Comparison of ENCODE assay signal across 17 cellular contexts in the genomic region with DNA sequence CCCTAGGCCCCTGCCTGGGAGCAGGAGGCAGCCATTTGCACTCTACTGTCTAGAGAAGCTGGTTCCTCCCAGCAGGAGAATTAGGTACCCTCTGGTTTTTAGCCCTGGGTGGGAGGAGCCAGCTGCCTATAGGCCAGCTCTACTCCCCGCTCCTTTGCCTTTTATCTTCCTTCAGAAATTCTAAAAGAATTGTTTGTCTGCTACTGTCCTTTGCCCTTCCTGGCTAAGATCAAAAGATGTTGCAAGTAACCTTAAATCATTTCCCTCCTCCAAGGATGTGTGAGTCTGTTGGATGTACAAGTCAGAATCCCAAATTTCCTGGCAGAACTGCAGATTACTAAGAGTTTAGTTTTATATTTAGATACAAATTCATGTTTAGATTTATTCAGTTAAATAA. TPM values are rescaled to one million over a fixed set of nuclear protein-coding genes. Genes with fewer than 3 reads are reported as not detected.
DNase-seq lines count a peak whose midpoint lies in the region; ATAC-seq and TF ChIP-seq lines count a peak whose summit lies in the region.
"Had no signal": no experiment of that assay in that cellular context is flagged by ENCODE, and none has a peak within 500 bp of the region (broad histone marks: within the 10 kb centered on the region; RNA-seq: fewer than 3 reads in every experiment).

No MANE protein-coding gene starts in this region.

- H3K27me3 ChIP-seq in HCT116 (ENCODE audit: insufficient read depth, low read length) (no peaks in the 10 kb centered on the region), trophoblast cell (ENCODE audit: insufficient read depth, low read length) (no peaks in the 10 kb centered on the region)
- H3K27me3 ChIP-seq: breast epithelium, transverse colon had no signal

- peak overlapping the region; percentile 69 for H3K18ac ChIP-seq in trophoblast cell (ENCODE audit: low read length)

- H2AFZ ChIP-seq in HCT116 (ENCODE audit: low read depth, low read length, poor library complexity, severe bottlenecking) (no peak overlapping the region), trophoblast cell (ENCODE audit: insufficient read depth, low read length, poor library complexity) (peak overlapping the region; percentile 5)

- peaks cover 44% of the 10 kb centered on the region for H3K36me3 Mint-ChIP-seq in activated CD4-positive, alpha-beta T cell treated with anti-CD3 and anti-CD28 coated beads, Interleukin-2, amount 10 ng/mL, durations not matched to agents 7 days and 5 days (ENCODE audit: low read depth)
- H3K36me3 Mint-ChIP-seq in activated CD4-positive, alpha-beta T cell treated with anti-CD3 and anti-CD28 coated beads, Interleukin-2, amount 10 ng/mL, durations not matched to agents 24 days and 14 days (ENCODE audit: low read depth) = peaks cover 43% of the 10 kb centered on the region
- peaks cover 32% of the 10 kb centered on the region for H3K36me3 Mint-ChIP-seq in endothelial cell (ENCODE audit: low read depth, unreplicated experiment)
- H3K36me3 Mint-ChIP-seq in activated CD8-positive, alpha-beta memory T cell treated with anti-CD3 and anti-CD28 coated beads, Interleukin-2, amount 10 ng/mL, durations not matched to agents 7 days and 5 days = peaks cover 37% of the 10 kb centered on the region

- TF ChIP-seq CTCF in HCT116 (IDR thresholded peaks at IDR 0.05 in 2 of 3, conservative IDR thresholded peaks at IDR 0.05 in 1 of 3; ENCODE audit: borderline replicate concordance in 1 of 3, insufficient read depth in 1 of 3, low read depth in 2 of 3, low read length in 2 of 3) (no peak), endothelial cell (IDR thresholded peaks at IDR 0.05; ENCODE audit: unreplicated experiment) (no peak)

- no peak overlapping the region for H3K9ac ChIP-seq in HCT116 (ENCODE audit: low read length)
- H3K9ac ChIP-seq in trophoblast cell (ENCODE audit: low read length) = no peak overlapping the region

- H3K4me1 ChIP-seq in HCT116 (ENCODE audit: control insufficient read depth in 1 of 2, insufficient read depth in 2 of 2, low read length in 2 of 2) (peaks cover 76 to 88% of the 10 kb centered on the region in 2 experiments), trophoblast cell (ENCODE audit: control insufficient read depth in 1 of 2, insufficient read depth in 2 of 2, low read length in 2 of 2) (peaks cover 61 to 63% of the 10 kb centered on the region in 2 experiments)

- peaks cover 64% of the 10 kb centered on the region for H3K4me1 Mint-ChIP-seq in activated CD4-positive, alpha-beta T cell treated with anti-CD3 and anti-CD28 coated beads, Interleukin-2, amount 10 ng/mL, durations not matched to agents 7 days and 5 days
- H3K4me1 Mint-ChIP-seq in activated CD4-positive, alpha-beta T cell treated with anti-CD3 and anti-CD28 coated beads, Interleukin-2, amount 10 ng/mL, durations not matched to agents 24 days and 14 days = peaks cover 58% of the 10 kb centered on the region
- H3K4me1 Mint-ChIP-seq in endothelial cell (ENCODE audit: unreplicated experiment) = peaks cover 71% of the 10 kb centered on the region
- H3K4me1 Mint-ChIP-seq in activated CD8-positive, alpha-beta memory T cell treated with anti-CD3 and anti-CD28 coated beads, Interleukin-2, amount 10 ng/mL, durations not matched to agents 7 days and 5 days = peaks cover 54% of the 10 kb centered on the region

- H3K36me3 ChIP-seq in HCT116 (ENCODE audit: control insufficient read depth in 1 of 2, insufficient read depth in 2 of 2, low read length in 2 of 2) = peaks cover 3 to 17% of the 10 kb centered on the region in 2 experiments; a peak in 2 of 4 replicates
- peaks cover 25 to 28% of the 10 kb centered on the region in 2 experiments for H3K36me3 ChIP-seq in trophoblast cell (ENCODE audit: control insufficient read depth in 1 of 2, insufficient read depth in 2 of 2, low read length in 2 of 2)

- peak overlapping the region; percentile 91 for H4K8ac ChIP-seq in trophoblast cell (ENCODE audit: low read depth, low read length)

- H3K4me2 ChIP-seq in HCT116 (ENCODE audit: low read length) (peak overlapping the region; percentile 81), trophoblast cell (ENCODE audit: low read length) (no peak overlapping the region)

- H2AK5ac ChIP-seq in trophoblast cell (ENCODE audit: low read length) = peak overlapping the region; percentile 100

- ATAC-seq in HCT116 = no peak
- ATAC-seq in HG03097 (IDR thresholded peaks at IDR 0.05; ENCODE audit: low FRiP score, unreplicated experiment) = no peak
- no peak for ATAC-seq in GM19463 (IDR thresholded peaks at IDR 0.05; ENCODE audit: unreplicated experiment)
- ATAC-seq in activated CD8-positive, alpha-beta memory T cell treated with anti-CD3 and anti-CD28 coated beads, Interleukin-2, amount 10 ng/mL, durations not matched to agents 7 days and 5 days = no peak
- ATAC-seq: activated T-helper 17 cell treated with anti-CD3 and anti-CD28 coated beads, Interleukin-2, amount 50 U/mL, for 72 hours; mucosa of descending colon; Panc1; T-helper 17 cell had no signal

- H2BK120ac ChIP-seq in trophoblast cell (ENCODE audit: insufficient read depth, low read length, poor library complexity) = peak overlapping the region; percentile 99

- H3K4me3 ChIP-seq in HCT116 (replicated peaks in 1 of 2; ENCODE audit: low read depth in 1 of 2, low read length in 2 of 2) = no peak overlapping the region
- no peak overlapping the region for H3K4me3 ChIP-seq in trophoblast cell (ENCODE audit: low read depth, low read length)
- H3K4me3 ChIP-seq: breast epithelium, mucosa of descending colon, transverse colon had no signal

- H3K27me3 Mint-ChIP-seq in activated CD4-positive, alpha-beta T cell treated with anti-CD3 and anti-CD28 coated beads, Interleukin-2, amount 10 ng/mL, durations not matched to agents 7 days and 5 days = no peaks in the 10 kb centered on the region
- H3K27me3 Mint-ChIP-seq in activated CD4-positive, alpha-beta T cell treated with anti-CD3 and anti-CD28 coated beads, Interleukin-2, amount 10 ng/mL, durations not matched to agents 24 days and 14 days = no peaks in the 10 kb centered on the region
- H3K27me3 Mint-ChIP-seq in endothelial cell (ENCODE audit: unreplicated experiment) = peaks cover 2% of the 10 kb centered on the region
- H3K27me3 Mint-ChIP-seq in activated CD8-positive, alpha-beta memory T cell treated with anti-CD3 and anti-CD28 coated beads, Interleukin-2, amount 10 ng/mL, durations not matched to agents 7 days and 5 days = no peaks in the 10 kb centered on the region
- H3K27me3 Mint-ChIP-seq: activated T-helper 17 cell treated with anti-CD3 and anti-CD28 coated beads, Interleukin-2, amount 50 U/mL, for 72 hours; T-helper 17 cell had no signal

- POLR2A ChIA-PET in activated CD4-positive, alpha-beta T cell treated with anti-CD3 and anti-CD28 coated beads, Interleukin-2, amount 10 ng/mL, durations not matched to agents 7 days and 5 days (lab: Charles Lee) = no interaction called here
- POLR2A ChIA-PET in HCT116 (lab: Charles Lee) = no interaction called here

- TF ChIP-seq POLR2A in HCT116 (IDR thresholded peaks at IDR 0.05; ENCODE audit: borderline replicate concordance, extremely low read depth, insufficient read depth, insufficient read length) = no peak

- RAD21 ChIA-PET in HCT116 (lab: Charles Lee; ENCODE audit: low non-redundant PET in 1 of 2, low total read pairs in 2 of 2, uncharacterized antibody in 2 of 2, unreplicated experiment in 2 of 2) = no interaction called here

- intact Hi-C loops in activated CD4-positive, alpha-beta T cell treated with anti-CD3 and anti-CD28 coated beads, Interleukin-2, amount 10 ng/mL, durations not matched to agents 24 days and 14 days (cut with micrococcal nuclease) = no loop called here
- intact Hi-C loops in HCT116 (cut with micrococcal nuclease) = loop anchor here (10.0 kb wide), 1 partner anchor 253 kb away; no protein-coding TSS in a partner anchor

- no peak overlapping the region for H3K23ac ChIP-seq in trophoblast cell (ENCODE audit: low read length)

- BruUV-seq in HCT116 (replicated peaks; lab: Mats Ljungman, UMichigan) = no TSS peak

- H3K14ac ChIP-seq in trophoblast cell (ENCODE audit: low read length) = peak overlapping the region; percentile 99

- no peak overlapping the region for H3K4ac ChIP-seq in trophoblast cell (ENCODE audit: low read depth, low read length)

- H2BK5ac ChIP-seq in trophoblast cell (ENCODE audit: low read depth, low read length, poor library complexity) = peak overlapping the region; percentile 94

- no peak for TF ChIP-seq RAD21 in HCT116 (IDR thresholded peaks at IDR 0.05; ENCODE audit: low read depth)

- H3K27ac Mint-ChIP-seq in activated CD4-positive, alpha-beta T cell treated with anti-CD3 and anti-CD28 coated beads, Interleukin-2, amount 10 ng/mL, durations not matched to agents 7 days and 5 days = peak overlapping the region; percentile 44
- H3K27ac Mint-ChIP-seq in activated CD4-positive, alpha-beta T cell treated with anti-CD3 and anti-CD28 coated beads, Interleukin-2, amount 10 ng/mL, durations not matched to agents 24 days and 14 days = no peak overlapping the region
- peak overlapping the region; percentile 57 for H3K27ac Mint-ChIP-seq in endothelial cell (ENCODE audit: unreplicated experiment)
- no peak overlapping the region for H3K27ac Mint-ChIP-seq in activated CD8-positive, alpha-beta memory T cell treated with anti-CD3 and anti-CD28 coated beads, Interleukin-2, amount 10 ng/mL, durations not matched to agents 7 days and 5 days
- H3K27ac Mint-ChIP-seq: activated T-helper 17 cell treated with anti-CD3 and anti-CD28 coated beads, Interleukin-2, amount 50 U/mL, for 72 hours had no signal

- H3K27ac ChIP-seq in HCT116 (ENCODE audit: low read depth, low read length) (peak overlapping the region; percentile 90), trophoblast cell (ENCODE audit: low read depth, low read length) (peak overlapping the region; percentile 93)
- H3K27ac ChIP-seq: transverse colon had no signal

- WGBS in trophoblast cell (ENCODE audit: extremely low coverage, insufficient coverage, insufficient read length) = no CpG with 5 or more reads among the region's 1 CpG

- H3K4me3 Mint-ChIP-seq in activated CD4-positive, alpha-beta T cell treated with anti-CD3 and anti-CD28 coated beads, Interleukin-2, amount 10 ng/mL, durations not matched to agents 7 days and 5 days = no peak overlapping the region
- no peak overlapping the region for H3K4me3 Mint-ChIP-seq in activated CD4-positive, alpha-beta T cell treated with anti-CD3 and anti-CD28 coated beads, Interleukin-2, amount 10 ng/mL, durations not matched to agents 24 days and 14 days
- H3K4me3 Mint-ChIP-seq in endothelial cell (ENCODE audit: unreplicated experiment) = peak overlapping the region; percentile 61
- H3K4me3 Mint-ChIP-seq in activated CD8-positive, alpha-beta memory T cell treated with anti-CD3 and anti-CD28 coated beads, Interleukin-2, amount 10 ng/mL, durations not matched to agents 7 days and 5 days = no peak overlapping the region
- H3K4me3 Mint-ChIP-seq: activated T-helper 17 cell treated with anti-CD3 and anti-CD28 coated beads, Interleukin-2, amount 50 U/mL, for 72 hours; T-helper 17 cell had no signal

- H4K91ac ChIP-seq in trophoblast cell (ENCODE audit: low read depth, low read length) = peak overlapping the region; percentile 96

- no peaks in the 10 kb centered on the region for H3K9me2 ChIP-seq in HCT116 (ENCODE audit: insufficient read depth)

- no peak overlapping the region for H4K12ac ChIP-seq in trophoblast cell (ENCODE audit: low read depth, low read length)

- no peaks in the 10 kb centered on the region for H4K20me1 ChIP-seq in HCT116 (ENCODE audit: insufficient read depth)

- no peaks in the 10 kb centered on the region for H3K9me3 ChIP-seq in HCT116 (ENCODE audit: control insufficient read depth in 1 of 2, insufficient read depth in 1 of 2, low read depth in 1 of 2, low read length in 2 of 2)
- peaks cover 1% of the 10 kb centered on the region for H3K9me3 ChIP-seq in trophoblast cell (ENCODE audit: insufficient read depth, low read depth, low read length)
- H3K9me3 ChIP-seq: breast epithelium, mucosa of descending colon, transverse colon had no signal

- DNase-seq in activated CD4-positive, alpha-beta T cell treated with anti-CD3 and anti-CD28 coated beads, Interleukin-2, amount 10 ng/mL, durations not matched to agents 7 days and 5 days = no peak
- no peak for DNase-seq in activated CD4-positive, alpha-beta T cell treated with anti-CD3 and anti-CD28 coated beads, Interleukin-2, amount 10 ng/mL, durations not matched to agents 24 days and 14 days
- DNase-seq in HCT116 (ENCODE audit: low read depth, low spot score) (no peak), endothelial cell (ENCODE audit: low spot score) (no peak), trophoblast cell (no peak)
- no peak for DNase-seq in activated CD8-positive, alpha-beta memory T cell treated with anti-CD3 and anti-CD28 coated beads, Interleukin-2, amount 10 ng/mL, durations not matched to agents 7 days and 5 days
- DNase-seq: activated CD4-positive, alpha-beta T cell treated with anti-CD3 and anti-CD28 coated beads for 48 hours; mucosa of descending colon; NCI-H1694 treated with DMSO at 0.1 percent for 48 hours; T-helper 17 cell; transverse colon had no signal

- CTCF ChIA-PET in activated CD4-positive, alpha-beta T cell treated with anti-CD3 and anti-CD28 coated beads, Interleukin-2, amount 10 ng/mL, durations not matched to agents 7 days and 5 days (lab: Charles Lee) = interaction anchor here (0.7 kb wide), 1 partner anchor 39 kb away, joined by 3 read pairs; no protein-coding TSS in a partner anchor
- CTCF ChIA-PET in HCT116 (lab: Charles Lee) = interaction anchor here (1.4 kb wide), 1 partner anchor 34 kb away, joined by 3 read pairs; no protein-coding TSS in a partner anchor
- CTCF ChIA-PET in activated CD8-positive, alpha-beta memory T cell treated with anti-CD3 and anti-CD28 coated beads, Interleukin-2, amount 10 ng/mL, durations not matched to agents 7 days and 5 days (lab: Charles Lee) = interaction anchor here (0.8 to 20.7 kb wide), 5 partner anchors 14 to 363 kb away, joined by 3 to 579 read pairs (median 4); partner anchors contain the start of gene TSPAN14

- H2BK12ac ChIP-seq in trophoblast cell (ENCODE audit: low read length) = peak overlapping the region; percentile 93

- peaks cover 53% of the 10 kb centered on the region for H3K79me2 ChIP-seq in HCT116 (ENCODE audit: insufficient read depth, low read length)
- H3K79me2 ChIP-seq in trophoblast cell (ENCODE audit: control insufficient read depth, insufficient read depth, low read length, poor library complexity) = peaks cover 30% of the 10 kb centered on the region

- H3K9me3 Mint-ChIP-seq in activated CD4-positive, alpha-beta T cell treated with anti-CD3 and anti-CD28 coated beads, Interleukin-2, amount 10 ng/mL, durations not matched to agents 7 days and 5 days = no peaks in the 10 kb centered on the region
- H3K9me3 Mint-ChIP-seq in activated CD4-positive, alpha-beta T cell treated with anti-CD3 and anti-CD28 coated beads, Interleukin-2, amount 10 ng/mL, durations not matched to agents 24 days and 14 days = no peaks in the 10 kb centered on the region
- H3K9me3 Mint-ChIP-seq in endothelial cell (ENCODE audit: unreplicated experiment) = no peaks in the 10 kb centered on the region
- no peaks in the 10 kb centered on the region for H3K9me3 Mint-ChIP-seq in activated CD8-positive, alpha-beta memory T cell treated with anti-CD3 and anti-CD28 coated beads, Interleukin-2, amount 10 ng/mL, durations not matched to agents 7 days and 5 days (ENCODE audit: low read depth)
- H3K9me3 Mint-ChIP-seq: activated T-helper 17 cell treated with anti-CD3 and anti-CD28 coated beads, Interleukin-2, amount 50 U/mL, for 72 hours had no signal

- peaks cover 54% of the 10 kb centered on the region for H3K79me1 ChIP-seq in trophoblast cell (ENCODE audit: low read length)

RNA-seq across cellular contexts. Expression of gene SH2D4B, which starts 30.2 kb away (rescaled TPM):
- total RNA-seq in activated CD4-positive, alpha-beta T cell treated with anti-CD3 and anti-CD28 coated beads, Interleukin-2, amount 10 ng/mL, durations not matched to agents 7 days and 5 days = under 1 TPM; 0.07 to 0.10 TPM
- 0.19 and 0.23 TPM in 2 replicates for total RNA-seq in activated CD4-positive, alpha-beta T cell treated with anti-CD3 and anti-CD28 coated beads, Interleukin-2, amount 10 ng/mL, durations not matched to agents 24 days and 14 days
- total RNA-seq in HCT116 (2021; ENCODE audit: unreplicated experiment) = 0.22 TPM
- polyA plus RNA-seq in HCT116 (2012) = 0.04 TPM in 1 of 2 replicates, not detected in the other
- total RNA-seq in endothelial cell (ENCODE audit: unreplicated experiment) = 0.23 TPM
- polyA plus RNA-seq in trophoblast cell (2013) = 0.10 and 0.19 TPM in 2 replicates
- under 1 TPM in 1 of 2 experiments, not detected in 1; 0.09 TPM for total RNA-seq in activated CD8-positive, alpha-beta memory T cell treated with anti-CD3 and anti-CD28 coated beads, Interleukin-2, amount 10 ng/mL, durations not matched to agents 7 days and 5 days
- total RNA-seq: LHCN-M2, mucosa of descending colon had no signal

RNA-seq across cellular contexts. Expression of gene TSPAN14, which starts 53.4 kb away (rescaled TPM):
- total RNA-seq in activated CD4-positive, alpha-beta T cell treated with anti-CD3 and anti-CD28 coated beads, Interleukin-2, amount 10 ng/mL, durations not matched to agents 7 days and 5 days = 100 to 1,000 TPM; 127 to 143 TPM
- total RNA-seq in activated CD4-positive, alpha-beta T cell treated with anti-CD3 and anti-CD28 coated beads, Interleukin-2, amount 10 ng/mL, durations not matched to agents 24 days and 14 days = 57.8 and 61.7 TPM in 2 replicates
- 86.8 TPM for total RNA-seq in HCT116 (2021; ENCODE audit: unreplicated experiment)
- 61.9 and 66.2 TPM in 2 replicates for polyA plus RNA-seq in HCT116 (2012)
- total RNA-seq in endothelial cell (ENCODE audit: unreplicated experiment) = 147 TPM
- polyA plus RNA-seq in trophoblast cell (2013) = 77.2 and 78.0 TPM in 2 replicates
- total RNA-seq in activated CD8-positive, alpha-beta memory T cell treated with anti-CD3 and anti-CD28 coated beads, Interleukin-2, amount 10 ng/mL, durations not matched to agents 7 days and 5 days = 100 to 1,000 TPM; 100 to 104 TPM

Comparison
In these comparisons a context has a peak if more than half of its experiments do, and no peak if none do; other contexts are left out.
1. H3K27ac Mint-ChIP-seq: peak in activated CD4-positive, alpha-beta T cell treated with anti-CD3 and anti-CD28 coated beads, Interleukin-2, amount 10 ng/mL, durations not matched to agents 7 days and 5 days (single experiment) and endothelial cell (single experiment); none in activated CD4-positive, alpha-beta T cell treated with anti-CD3 and anti-CD28 coated beads, Interleukin-2, amount 10 ng/mL, durations not matched to agents 24 days and 14 days (single experiment) and activated CD8-positive, alpha-beta memory T cell treated with anti-CD3 and anti-CD28 coated beads, Interleukin-2, amount 10 ng/mL, durations not matched to agents 7 days and 5 days (single experiment).